8 cellular contexts compared by ENCODE assay signal in genomic region chr22:22752556-22753477, GRCh38.
DNase-seq lines count a peak whose midpoint lies in the region; ATAC-seq, FAIRE-seq and TF ChIP-seq lines count a peak whose summit lies in the region.

No MANE protein-coding gene starts in this region.

- POLR2A ChIA-PET in A549 (lab: Yijun Ruan, JAX), result no interaction called here
- POLR2A ChIA-PET in T-cell (lab: Charles Lee), result interaction anchor here in 1 of 2 donors (0.6 kb wide), 1 partner anchor 58 kb away, joined by 3 read pairs; no protein-coding TSS in a partner anchor

- no peaks in the 10 kb centered on the region for H3K27me3 ChIP-seq in BE2C

- H3K36me3 ChIP-seq in BE2C, result no peaks in the 10 kb centered on the region

- H3K4me3 Mint-ChIP-seq in T-cell, result peak overlapping the region; percentile 8 to 52 (median 13)

- no peak overlapping the region for H3K4me2 ChIP-seq in A549

- DNase-seq in A549 (ENCODE audit: low read depth in 1 of 2, low spot score in 1 of 2) (no peak), EH (ENCODE audit: low read depth) (peak; percentile 32), T-cell (peak in 32 of 34 experiments; percentile 4 to 72 (median 47)), germinal center (ENCODE audit: low spot score) (peak; percentile 65), HK-2 (ENCODE audit: unreplicated experiment) (no peak), putamen (ENCODE audit: low spot score) (no peak), BE2C (no peak)

- no peak for TF ChIP-seq EP300 in A549 (IDR thresholded peaks at IDR 0.05)

- H3K36me3 Mint-ChIP-seq in T-cell, result no peaks in the 10 kb centered on the region

- CTCF ChIA-PET in A549 (lab: Yijun Ruan, JAX), result interaction anchor here (0.6 to 3.9 kb wide), 33 partner anchors 8 to 289 kb away, joined by 3 to 31 read pairs (median 5); no protein-coding TSS in a partner anchor
- CTCF ChIA-PET in T-cell (lab: Charles Lee), result interaction anchor here (0.6 to 3.0 kb wide), 28 partner anchors 8 to 367 kb away, joined by 3 to 50 read pairs (median 4); no protein-coding TSS in a partner anchor

- TF ChIP-seq RAD21 in A549 (conservative IDR thresholded peaks at IDR 0.05 in 1 of 2, IDR thresholded peaks at IDR 0.05 in 1 of 2), result no peak

- ATAC-seq in A549, result no peak
- peak; percentile 73 to 87 (median 86) for ATAC-seq in T-cell (replicated peaks in 1 of 4)
- no peak for ATAC-seq in GM18520 (IDR thresholded peaks at IDR 0.05; ENCODE audit: unreplicated experiment)

- H3K27ac ChIP-seq in A549, result no peak overlapping the region

- H3K27ac Mint-ChIP-seq in T-cell, result peak overlapping the region; percentile 96 to 99

- H3K9me3 ChIP-seq in A549 (no peaks in the 10 kb centered on the region), BE2C (no peaks in the 10 kb centered on the region)

- no peaks in the 10 kb centered on the region for H3K27me3 Mint-ChIP-seq in T-cell

- no peak for TF ChIP-seq CTCF in A549 (IDR thresholded peaks at IDR 0.05)
- TF ChIP-seq CTCF in BE2C (IDR thresholded peaks at IDR 0.05; ENCODE audit: low read depth, low read length), result no peak

- FAIRE-seq in A549 (lab: Jason Lieb, UNC), result no peak

- H3K4me1 Mint-ChIP-seq in T-cell, result peaks cover 38 to 61% (median 43%) of the 10 kb centered on the region in 3 donors

- H3K4me1 ChIP-seq in A549 (peaks cover 5% of the 10 kb centered on the region; the same call in 1 of the 3 replicates), BE2C (no peaks in the 10 kb centered on the region)

- no peak for TF ChIP-seq POLR2A in A549 (IDR thresholded peaks at IDR 0.05; ENCODE audit: low read length)

- H3K4me3 ChIP-seq in A549 (no peak overlapping the region), BE2C (ENCODE audit: low read depth, low read length) (no peak overlapping the region)

- no peaks in the 10 kb centered on the region for H3K9me3 Mint-ChIP-seq in T-cell

- WGBS in A549 (ENCODE audit: missing lambda C conversion rate), result 89% methylated on average over 10 of the region's 12 CpGs

TF ChIP-seq in A549, 52 proteins besides CTCF, POLR2A, EP300 and RAD21:
- TF ChIP-seq ATOH8 (CRISPR knock-in tag; IDR thresholded peaks at IDR 0.05; ENCODE audit: low read depth), result no peak
- peak; percentile 74 for TF ChIP-seq MAFK (IDR thresholded peaks at IDR 0.05; ENCODE audit: partially characterized antibody)
- 0 out of 4 replicates have a peak, but pooled peaks have one; percentile 10 to 33 for TF ChIP-seq CEBPB (IDR thresholded peaks at IDR 0.05)
- no peak for TF ChIP-seq HOXB5 (CRISPR knock-in tag; IDR thresholded peaks at IDR 0.05)

Comparison
In these comparisons a context has a peak if more than half of its experiments do, and no peak if none do; other contexts are left out.
1. ATAC-seq: peak in T-cell (4 of 4); none in A549 (0 of 2) and GM18520 (single experiment).
2. DNase-seq: peak in EH (single experiment), T-cell (32 of 34) and germinal center (single experiment); none in A549 (0 of 2), HK-2 (single experiment), putamen (single experiment) and BE2C (single experiment).